Comparison of ENCODE assay signal across 6 cellular contexts in genomic region chr16:18580396-18580795, GRCh38. TPM values are rescaled to one million over a fixed set of nuclear protein-coding genes. Genes with fewer than 3 reads are reported as not detected.
DNase-seq lines count a peak whose midpoint lies in the region; ATAC-seq and TF ChIP-seq lines count a peak whose summit lies in the region.
"Not testable (repeated sequence)": the region's sequence is repeated elsewhere in the genome, so short reads cannot be mapped to it uniquely, and the experiment has no call there.

No MANE protein-coding gene starts in this region.

- H3K9ac ChIP-seq in adipocyte (ENCODE audit: low read length); parathyroid adenoma: not testable (repeated sequence)

- peak; percentile 39 to 40 for ATAC-seq in right cardiac atrium
- ATAC-seq in lower lobe of right lung, result peak; percentile 84 to 85

- DNase-seq in MV-4-11 (lab: John Stamatoyannopoulos, UW) (peak; percentile 34), adipocyte (ENCODE audit: low read depth) (peak; percentile 33), fibroblast of gingiva (ENCODE audit: low read depth) (peak; percentile 24)
- not testable (repeated sequence) for DNase-seq in right cardiac atrium, lower lobe of right lung

- H3K4me2 ChIP-seq in parathyroid adenoma (ENCODE audit: low read length), result not testable (repeated sequence)

- not testable (repeated sequence) for H3K27ac ChIP-seq in right cardiac atrium (ENCODE audit: low read length); lower lobe of right lung
- H3K27ac ChIP-seq in parathyroid adenoma, result peak overlapping the region; percentile 36

- not testable (repeated sequence) for H3K36me3 ChIP-seq in adipocyte (ENCODE audit: control insufficient read depth, insufficient read depth, low read length, severe bottlenecking); lower lobe of right lung; parathyroid adenoma (ENCODE audit: control insufficient read depth, insufficient read depth, low read length)

- not testable (repeated sequence) for TF ChIP-seq CTCF in lower lobe of right lung (IDR thresholded peaks at IDR 0.05); parathyroid adenoma (IDR thresholded peaks at IDR 0.05)

- 81% methylated on average over 3 of the region's 5 CpGs for WGBS in right cardiac atrium

- H3K27me3 ChIP-seq in adipocyte (replicated peaks; ENCODE audit: control insufficient read depth, insufficient read depth, low read length); right cardiac atrium (ENCODE audit: control insufficient read depth, insufficient read depth); lower lobe of right lung (ENCODE audit: low read depth); parathyroid adenoma (ENCODE audit: control insufficient read depth, insufficient read depth, low read length): not testable (repeated sequence)

- H3K79me2 ChIP-seq in parathyroid adenoma, result not testable (repeated sequence)

- intact Hi-C loops in right cardiac atrium (cut with DNase I); lower lobe of right lung (cut with DNase I): not testable (repeated sequence)

- H2AFZ ChIP-seq in parathyroid adenoma, result not testable (repeated sequence)

- H3K9me3 ChIP-seq in adipocyte (ENCODE audit: control insufficient read depth, low read length); right cardiac atrium (ENCODE audit: control insufficient read depth, low read length); lower lobe of right lung; parathyroid adenoma (ENCODE audit: control insufficient read depth, low read length): not testable (repeated sequence)

- H3K4me3 ChIP-seq in adipocyte (ENCODE audit: low read length); right cardiac atrium (ENCODE audit: low read length); lower lobe of right lung; parathyroid adenoma (ENCODE audit: low read depth, low read length): not testable (repeated sequence)

- not testable (repeated sequence) for H3K4me1 ChIP-seq in adipocyte (ENCODE audit: control insufficient read depth, insufficient read depth, low read length); right cardiac atrium (ENCODE audit: control insufficient read depth, insufficient read depth, low read length); lower lobe of right lung; parathyroid adenoma

RNA-seq across cellular contexts. Expression of gene NOMO2, which starts 18.5 kb away (rescaled TPM):
- 100 to 1,000 TPM; 127 to 292 (median 249) TPM for total RNA-seq in right cardiac atrium
- polyA plus RNA-seq in right cardiac atrium, result 295 TPM
- total RNA-seq in lower lobe of right lung, result 118 TPM
